ENCODE assay signal across 15 cellular contexts in genomic region chr1:3598522-3599285, GRCh38. TPM values are rescaled to one million over a fixed set of nuclear protein-coding genes. Genes with fewer than 3 reads are reported as not detected.
DNase-seq lines count a peak whose midpoint lies in the region; ATAC-seq, FAIRE-seq and TF ChIP-seq lines count a peak whose summit lies in the region.
"Had no signal": no experiment of that assay in that cellular context is flagged by ENCODE, and none has a peak within 500 bp of the region (broad histone marks: within the 10 kb centered on the region; RNA-seq: fewer than 3 reads in every experiment).

No MANE protein-coding gene starts in this region.

- ATAC-seq in IMR-90 (ENCODE audit: low read depth): no peak

- H3K9me2 ChIP-seq in GM23248 (ENCODE audit: insufficient read depth): no peaks in the 10 kb centered on the region

- H3K36me3 ChIP-seq in CD8-positive, alpha-beta memory T cell (ENCODE audit: insufficient read depth, low read length): no peaks in the 10 kb centered on the region
- H3K36me3 ChIP-seq in IMR-90 (ENCODE audit: control insufficient read depth, insufficient read depth, low read length) (no peaks in the 10 kb centered on the region), H1 (ENCODE audit: control insufficient read depth in 2 of 4, insufficient read depth in 4 of 4, low read length in 3 of 4) (no peaks in the 10 kb centered on the region), GM23248 (ENCODE audit: low read depth) (no peaks in the 10 kb centered on the region)
- H3K36me3 ChIP-seq: right lobe of liver had no signal

- no peak overlapping the region for H3K4ac ChIP-seq in IMR-90 (ENCODE audit: low read depth, low read length)
- H3K4ac ChIP-seq in H1 (replicated peaks; ENCODE audit: insufficient read length, low read depth, low read length): no peak overlapping the region

- H4K20me1 ChIP-seq in IMR-90 (ENCODE audit: insufficient read depth, low read length) (no peaks in the 10 kb centered on the region), H1 (replicated peaks in 1 of 2; ENCODE audit: control insufficient read depth in 1 of 2, insufficient read depth in 2 of 2, low read length in 2 of 2) (no peaks in the 10 kb centered on the region), GM23248 (ENCODE audit: insufficient read depth) (no peaks in the 10 kb centered on the region)

- H2AK9ac ChIP-seq in IMR-90 (replicated peaks; ENCODE audit: low read depth, low read length, poor library complexity): peak overlapping the region; percentile 16

- peaks cover 0 to 4% of the 10 kb centered on the region in 2 donors for H3K27me3 Mint-ChIP-seq in CD8-positive, alpha-beta memory T cell
- no peaks in the 10 kb centered on the region for H3K27me3 Mint-ChIP-seq in neural crest cell (ENCODE audit: low read depth)
- H3K27me3 Mint-ChIP-seq: activated CD4-positive, alpha-beta T cell treated with anti-CD3 and anti-CD28 coated beads, Interleukin-2, amount 10 ng/mL, durations not matched to agents 7 days and 5 days; CD4-positive, CD25-positive, alpha-beta regulatory T cell had no signal

- TF ChIP-seq EP300 in H1 (IDR thresholded peaks at IDR 0.05; ENCODE audit: borderline replicate concordance in 1 of 2, low read depth in 2 of 2, low read length in 2 of 2): no peak

- 23% methylated on average over 9 of the region's 30 CpGs; no CpG with 5 or more reads in 1 of the 2 experiments for WGBS in IMR-90 (ENCODE audit: extremely low coverage in 2 of 2, insufficient read length in 1 of 2), 2 experiments
- WGBS in H1 (ENCODE audit: extremely low coverage in 1 of 2, insufficient coverage in 1 of 2, insufficient read length in 1 of 2, insufficient replicate concordance in 2 of 2, low coverage in 1 of 2, low lambda C conversion rate in 2 of 2, missing lambda C conversion rate in 1 of 2), 2 experiments: 80% methylated on average over 15 of the region's 30 CpGs; no CpG with 5 or more reads in 1 of the 2 experiments
- WGBS in GM23248 (ENCODE audit: low coverage in 1 of 2, low lambda C conversion rate in 2 of 2, missing lambda C conversion rate in 2 of 2), 2 experiments: 53 to 68% methylated on average over 21 to 30 of the region's 30 CpGs

- no TSS peak for BruUV-seq in IMR-90 (replicated peaks; lab: Mats Ljungman, UMichigan)

- peak overlapping the region in 1 of 8 donors; percentile 87 for H3K27ac Mint-ChIP-seq in CD8-positive, alpha-beta memory T cell
- peak overlapping the region; percentile 27 for H3K27ac Mint-ChIP-seq in neural crest cell (ENCODE audit: unreplicated experiment)

- H3K4me2 ChIP-seq in IMR-90 (ENCODE audit: low read depth, low read length): no peak overlapping the region
- H3K4me2 ChIP-seq in H1 (ENCODE audit: insufficient read depth in 1 of 2, low read depth in 2 of 2, low read length in 2 of 2): no peak overlapping the region; a peak in 1 of 4 replicates
- no peak overlapping the region for H3K4me2 ChIP-seq in GM23248 (ENCODE audit: unreplicated experiment)

- no peak overlapping the region for H2BK5ac ChIP-seq in IMR-90 (ENCODE audit: low read depth, low read length, poor library complexity, severe bottlenecking)
- peak overlapping the region; percentile 82; the same call in 1 of the 2 replicates for H2BK5ac ChIP-seq in H1 (ENCODE audit: low read depth, low read length)

- CTCF ChIA-PET in CD8-positive, alpha-beta memory T cell (lab: Charles Lee): interaction anchor here (1.4 to 2.6 kb wide), 2 partner anchors 20 to 70 kb away, joined by 3 to 8 read pairs; no protein-coding TSS in a partner anchor
- CTCF ChIA-PET in IMR-90 (lab: Yijun Ruan, JAX) (no interaction called here), H1 (lab: Charles Lee; ENCODE audit: partially characterized antibody) (interaction anchor here (0.8 to 4.8 kb wide), 8 partner anchors 8 to 126 kb away, joined by 3 to 35 read pairs (median 6); no protein-coding TSS in a partner anchor)

- no peak overlapping the region for H2AFZ ChIP-seq in IMR-90 (replicated peaks; ENCODE audit: low read length, poor library complexity)
- no peak overlapping the region for H2AFZ ChIP-seq in H1 (ENCODE audit: low read length)
- no peak overlapping the region for H2AFZ ChIP-seq in GM23248

- FAIRE-seq in H1 (lab: Jason Lieb, UNC): no peak

- H3K23ac ChIP-seq in IMR-90 (ENCODE audit: low read depth, low read length) (no peak overlapping the region), H1 (ENCODE audit: insufficient read length) (no peak overlapping the region)

- H3K4me1 Mint-ChIP-seq in CD8-positive, alpha-beta memory T cell: peaks cover 14 to 24% (median 15%) of the 10 kb centered on the region in 3 donors
- peaks cover 20% of the 10 kb centered on the region for H3K4me1 Mint-ChIP-seq in neural crest cell

- peak overlapping the region; percentile 50; the same call in 1 of the 2 replicates for H2BK12ac ChIP-seq in H1 (ENCODE audit: low read depth, low read length)

- H3K79me2 ChIP-seq in H1 (ENCODE audit: control insufficient read depth in 1 of 2, insufficient read depth in 2 of 2, low read length in 2 of 2) (no peaks in the 10 kb centered on the region), GM23248 (ENCODE audit: insufficient read depth) (no peaks in the 10 kb centered on the region)

- POLR2A ChIA-PET in CD8-positive, alpha-beta memory T cell (lab: Charles Lee): no interaction called here
- POLR2A ChIA-PET in IMR-90 (lab: Charles Lee; ENCODE audit: unreplicated experiment) (no interaction called here), H1 (lab: Charles Lee; ENCODE audit: partially characterized antibody) (interaction anchor here (0.9 to 2.0 kb wide), 3 partner anchors 9 to 47 kb away, joined by 3 to 8 read pairs (median 4); no protein-coding TSS in a partner anchor)

- H3F3A ChIP-seq in GM23248 (ENCODE audit: insufficient read depth): no peaks in the 10 kb centered on the region

- H3K14ac ChIP-seq in IMR-90 (replicated peaks; ENCODE audit: low read depth, low read length) (no peak overlapping the region), H1 (ENCODE audit: insufficient read length) (no peak overlapping the region)

- no peak overlapping the region for H3K27ac ChIP-seq in CD8-positive, alpha-beta memory T cell (ENCODE audit: low read depth, low read length)
- no peak overlapping the region for H3K27ac ChIP-seq in IMR-90 (ENCODE audit: insufficient read depth, low read length)
- no peak overlapping the region for H3K27ac ChIP-seq in H1 (ENCODE audit: low read depth, low read length)
- no peak overlapping the region for H3K27ac ChIP-seq in GM23248
- H3K27ac ChIP-seq: right lobe of liver had no signal

- no peak for DNase-seq in CD8-positive, alpha-beta memory T cell
- no peak for DNase-seq in IMR-90
- no peak for DNase-seq in H1 (ENCODE audit: low read depth in 1 of 2, low spot score in 2 of 2)
- no peak for DNase-seq in neural crest cell (ENCODE audit: low read depth, low spot score)
- DNase-seq in HuH-7 (ENCODE audit: low spot score): no peak
- DNase-seq in GM23248: no peak
- DNase-seq in Ammon's horn (ENCODE audit: low spot score): no peak
- DNase-seq: activated CD4-positive, alpha-beta T cell treated with anti-CD3 and anti-CD28 coated beads, Interleukin-2, amount 10 ng/mL, durations not matched to agents 7 days and 5 days; CD4-positive, CD25-positive, alpha-beta regulatory T cell; effector CD4-positive, alpha-beta T cell; NCI-H1436 treated with DMSO at 0.1 percent for 48 hours; NCI-H524 treated with DMSO at 0.1 percent for 48 hours; right lobe of liver; stimulated activated naive CD4-positive, alpha-beta T cell had no signal

- H3K9me1 ChIP-seq in IMR-90 (ENCODE audit: insufficient read depth, low read length): no peaks in the 10 kb centered on the region

- H3K9me3 ChIP-seq in CD8-positive, alpha-beta memory T cell (ENCODE audit: low read length): no peaks in the 10 kb centered on the region
- no peaks in the 10 kb centered on the region for H3K9me3 ChIP-seq in IMR-90 (ENCODE audit: control insufficient read depth, insufficient read depth, low read length)
- no peaks in the 10 kb centered on the region for H3K9me3 ChIP-seq in H1 (ENCODE audit: insufficient read depth in 2 of 2, low read depth in 1 of 2, low read length in 1 of 2)
- H3K9me3 ChIP-seq in GM23248 (ENCODE audit: low read depth): no peaks in the 10 kb centered on the region
- H3K9me3 ChIP-seq: right lobe of liver had no signal

- H2BK120ac ChIP-seq in IMR-90 (ENCODE audit: low read depth, low read length) (no peak overlapping the region), H1 (replicated peaks; ENCODE audit: low read depth, low read length) (peak overlapping the region; percentile 72)

- in situ Hi-C loops in IMR-90 (cut with MboI; ENCODE audit: low sequenced_read_pairs): no loop called here
- in situ Hi-C loops in GM23248 (cut with MboI): no loop called here

- H3K4me3 Mint-ChIP-seq in CD8-positive, alpha-beta memory T cell: peak overlapping the region in 4 of 7 donors; percentile 74 to 88 (median 80)
- peak overlapping the region; percentile 44 for H3K4me3 Mint-ChIP-seq in neural crest cell
- H3K4me3 Mint-ChIP-seq: activated CD4-positive, alpha-beta T cell treated with anti-CD3 and anti-CD28 coated beads, Interleukin-2, amount 10 ng/mL, durations not matched to agents 7 days and 5 days had no signal

- H3K18ac ChIP-seq in IMR-90 (ENCODE audit: low read depth, low read length) (no peak overlapping the region), H1 (ENCODE audit: extremely low read depth, low read length) (peak overlapping the region; percentile 11)

- H3K9ac ChIP-seq in IMR-90 (ENCODE audit: low read depth, low read length) (no peak overlapping the region), H1 (replicated peaks in 1 of 4; ENCODE audit: extremely low read depth in 1 of 4, low read depth in 3 of 4, low read length in 3 of 4) (no peak overlapping the region), GM23248 (no peak overlapping the region)

- no peaks in the 10 kb centered on the region for H3K9me3 Mint-ChIP-seq in CD8-positive, alpha-beta memory T cell
- no peaks in the 10 kb centered on the region for H3K9me3 Mint-ChIP-seq in neural crest cell
- H3K9me3 Mint-ChIP-seq: activated CD4-positive, alpha-beta T cell treated with anti-CD3 and anti-CD28 coated beads, Interleukin-2, amount 10 ng/mL, durations not matched to agents 7 days and 5 days; CD4-positive, CD25-positive, alpha-beta regulatory T cell had no signal

- peaks cover 26% of the 10 kb centered on the region for H3K4me1 ChIP-seq in CD8-positive, alpha-beta memory T cell (ENCODE audit: insufficient read depth, low read length)
- H3K4me1 ChIP-seq in IMR-90 (ENCODE audit: control insufficient read depth, insufficient read depth, low read length) (no peaks in the 10 kb centered on the region), H1 (replicated peaks in 1 of 4; ENCODE audit: control insufficient read depth in 3 of 4, insufficient read depth in 4 of 4, low read length in 3 of 4) (peaks cover 0 to 24% (median 19%) of the 10 kb centered on the region in 4 experiments; a peak in 6 of 7 replicates), GM23248 (ENCODE audit: insufficient read depth) (no peaks in the 10 kb centered on the region)
- H3K4me1 ChIP-seq: right lobe of liver had no signal

- H3K36me3 Mint-ChIP-seq in CD8-positive, alpha-beta memory T cell: no peaks in the 10 kb centered on the region
- no peaks in the 10 kb centered on the region for H3K36me3 Mint-ChIP-seq in neural crest cell (ENCODE audit: low read depth)
- H3K36me3 Mint-ChIP-seq: CD4-positive, CD25-positive, alpha-beta regulatory T cell had no signal

- H4K8ac ChIP-seq in IMR-90 (ENCODE audit: low read depth in 2 of 2, low read length in 2 of 2) (no peak overlapping the region), H1 (ENCODE audit: extremely low read depth, insufficient read depth, low read length) (no peak overlapping the region; the same call in 1 of the 2 replicates)

- TF ChIP-seq POLR2A in IMR-90 (IDR thresholded peaks at IDR 0.05; ENCODE audit: low read depth, low read length) (no peak), H1 (IDR thresholded peaks at IDR 0.05; ENCODE audit: control extremely low read depth in 1 of 2, low read depth in 2 of 2, low read length in 2 of 2) (no peak)

- no peak for TF ChIP-seq RAD21 in IMR-90 (IDR thresholded peaks at IDR 0.05; ENCODE audit: low read length)
- TF ChIP-seq RAD21 in H1 (IDR thresholded peaks at IDR 0.05 in 1 of 2, conservative IDR thresholded peaks at IDR 0.05 in 1 of 2; ENCODE audit: low read depth in 2 of 2, low read length in 2 of 2): no peak

- H3K56ac ChIP-seq in IMR-90 (ENCODE audit: extremely low read depth, insufficient read depth, low read length): no peak overlapping the region
- peak overlapping the region; percentile 30 for H3K56ac ChIP-seq in H1 (replicated peaks; ENCODE audit: insufficient read length, low read depth, low read length)

- intact Hi-C loops in IMR-90 (cut with micrococcal nuclease): no loop called here

- no peak overlapping the region for H2BK20ac ChIP-seq in IMR-90 (ENCODE audit: low read depth, low read length)
- no peak overlapping the region for H2BK20ac ChIP-seq in H1 (ENCODE audit: low read length)

- H4K5ac ChIP-seq in IMR-90 (ENCODE audit: low read depth, low read length) (no peak overlapping the region), H1 (ENCODE audit: insufficient read length, low read depth, low read length) (peak overlapping the region; percentile 32)

- H3K79me1 ChIP-seq in IMR-90 (ENCODE audit: low read depth in 1 of 2, low read length in 2 of 2): no peaks in the 10 kb centered on the region
- 0 out of 2 replicates have a peak, but pooled peaks cover 2% of the 10 kb centered on the region for H3K79me1 ChIP-seq in H1 (ENCODE audit: low read depth, low read length)

- H3K27me3 ChIP-seq in CD8-positive, alpha-beta memory T cell (ENCODE audit: insufficient read depth, low read length, poor library complexity, severe bottlenecking): no peaks in the 10 kb centered on the region
- H3K27me3 ChIP-seq in IMR-90 (ENCODE audit: control insufficient read depth, insufficient read depth, low read length): peaks cover 11% of the 10 kb centered on the region
- no peaks in the 10 kb centered on the region for H3K27me3 ChIP-seq in H1 (replicated peaks in 1 of 4; ENCODE audit: control insufficient read depth in 3 of 4, extremely low read depth in 1 of 4, insufficient read depth in 3 of 4, low read length in 3 of 4)
- H3K27me3 ChIP-seq in GM23248 (replicated peaks; ENCODE audit: insufficient read depth): no peaks in the 10 kb centered on the region
- H3K27me3 ChIP-seq: right lobe of liver had no signal

- H4K91ac ChIP-seq in IMR-90 (ENCODE audit: insufficient read depth, low read depth, low read length): no peak overlapping the region
- peak overlapping the region; percentile 85 for H4K91ac ChIP-seq in H1 (replicated peaks; ENCODE audit: insufficient read length, low read length)

- H2BK15ac ChIP-seq in IMR-90 (ENCODE audit: low read depth, low read length) (no peak overlapping the region), H1 (ENCODE audit: low read length) (peak overlapping the region; percentile 88)

- H2AK5ac ChIP-seq in IMR-90 (ENCODE audit: low read depth, low read length) (no peak overlapping the region), H1 (ENCODE audit: low read depth, low read length) (no peak overlapping the region)

- dilution Hi-C loops in IMR-90 (cut with HindIII; ENCODE audit: low sequenced_read_pairs, unreplicated experiment): no loop called here

- no peak overlapping the region for H3K4me3 ChIP-seq in CD8-positive, alpha-beta memory T cell (ENCODE audit: low read length)
- H3K4me3 ChIP-seq in IMR-90 (ENCODE audit: insufficient read depth, low read depth, low read length) (no peak overlapping the region), H1 (ENCODE audit: extremely low read depth in 1 of 4, insufficient read depth in 2 of 4, low read depth in 3 of 4, low read length in 4 of 4) (no peak overlapping the region), GM23248 (no peak overlapping the region)
- H3K4me3 ChIP-seq: right lobe of liver had no signal

- H3K23me2 ChIP-seq in H1 (ENCODE audit: low read depth, low read length): no peaks in the 10 kb centered on the region

- TF ChIP-seq CTCF in IMR-90 (conservative IDR thresholded peaks at IDR 0.05; ENCODE audit: low read depth, low read length) (no peak), H1 (IDR thresholded peaks at IDR 0.05; ENCODE audit: control extremely low read depth in 1 of 3, insufficient read depth in 1 of 3, low read depth in 1 of 3, low read length in 3 of 3) (no peak), neural crest cell (conservative IDR thresholded peaks at IDR 0.05) (no peak)

RNA-seq across cellular contexts. Expression of gene MEGF6, which starts 12.6 kb away (rescaled TPM):
- total RNA-seq in CD8-positive, alpha-beta memory T cell: 10 to 100 TPM; 10.8 to 12.0 TPM
- polyA plus RNA-seq in CD8-positive, alpha-beta memory T cell: 3.4 TPM
- total RNA-seq in IMR-90 (2012; rRNA removed) (0.56 and 0.72 TPM in 2 replicates), neural crest cell (36.7 and 38.8 TPM in 2 replicates)
- polyA plus RNA-seq in IMR-90 (2012; rRNA removed) (4.1 and 5.4 TPM in 2 replicates), H1 (2011; rRNA removed) (4.1 and 9.5 TPM in 2 replicates), GM23248 (2016; fragmentation: Nextera tagmentation; extraction: Ambion mirVana) (37.9 and 39.3 TPM in 2 replicates)
- polyA plus RNA-seq in IMR-90 (2012; cell fraction: cytosol; rRNA removed): 3.4 and 5.5 TPM in 2 replicates
- polyA plus RNA-seq in IMR-90 (2012; cell fraction: nucleus; rRNA removed; ENCODE audit: low replicate concordance): 18.4 and 59.0 TPM in 2 replicates
- 13.2 and 14.8 TPM in 2 replicates for total RNA-seq in H1 (2021; fragmentation: NEBNext Ultra II Directional; extraction: Animal tissue kit (Norgen Biotek cat#: 25700))
- 7.8 TPM for polyA plus RNA-seq in H1 (2011; cell fraction: cytosol; rRNA removed)
- polyA plus RNA-seq in H1 (2011; cell fraction: nucleus; rRNA removed): 88.4 TPM
- 7.4 to 14.6 TPM (median 10.8 TPM) in 4 replicates for polyA plus RNA-seq in H1 (2012, experiment 1 of 2)
- polyA plus RNA-seq in H1 (2012, experiment 2 of 2): 1.4 TPM
- polyA plus RNA-seq in H1 (2013, experiment 1 of 2): 4.9 TPM
- polyA plus RNA-seq in H1 (2013, experiment 2 of 2): 4.4 TPM
- 1.7 and 3.0 TPM in 2 replicates for polyA minus RNA-seq in H1 (2011; rRNA and poly(A)+ RNA removed)
- 9.0 TPM for polyA minus RNA-seq in H1 (2011; cell fraction: cytosol; rRNA and poly(A)+ RNA removed)
- 24.4 TPM for polyA minus RNA-seq in H1 (2011; cell fraction: nucleus; rRNA and poly(A)+ RNA removed)
- total RNA-seq in GM23248 (2014; rRNA removed; shearing (Covaris generic)): 108 and 129 TPM in 2 replicates

RNA-seq across cellular contexts. Expression of gene TPRG1L, which starts 26.1 kb away (rescaled TPM):
- total RNA-seq in CD8-positive, alpha-beta memory T cell: 10 to 100 TPM; 18.9 to 21.1 TPM
- 47.7 TPM for polyA plus RNA-seq in CD8-positive, alpha-beta memory T cell
- total RNA-seq in IMR-90 (2012; rRNA removed) (25.3 and 25.6 TPM in 2 replicates), neural crest cell (14.5 and 14.9 TPM in 2 replicates)
- polyA plus RNA-seq in IMR-90 (2012; rRNA removed) (38.1 and 39.5 TPM in 2 replicates), H1 (2011; rRNA removed) (19.8 and 22.3 TPM in 2 replicates), GM23248 (2016; fragmentation: Nextera tagmentation; extraction: Ambion mirVana) (30.7 and 30.9 TPM in 2 replicates)
- 33.5 and 37.2 TPM in 2 replicates for polyA plus RNA-seq in IMR-90 (2012; cell fraction: cytosol; rRNA removed)
- 11.6 and 15.3 TPM in 2 replicates for polyA plus RNA-seq in IMR-90 (2012; cell fraction: nucleus; rRNA removed; ENCODE audit: low replicate concordance)
- 21.7 and 22.2 TPM in 2 replicates for total RNA-seq in H1 (2021; fragmentation: NEBNext Ultra II Directional; extraction: Animal tissue kit (Norgen Biotek cat#: 25700))
- polyA plus RNA-seq in H1 (2011; cell fraction: cytosol; rRNA removed): 21.1 TPM
- polyA plus RNA-seq in H1 (2011; cell fraction: nucleus; rRNA removed): 10.8 TPM
- 17.4 to 21.5 TPM (median 21.1 TPM) in 4 replicates for polyA plus RNA-seq in H1 (2012, experiment 1 of 2)
- 23.7 TPM for polyA plus RNA-seq in H1 (2012, experiment 2 of 2)
- 13.6 TPM for polyA plus RNA-seq in H1 (2013, experiment 1 of 2)
- 13.7 TPM for polyA plus RNA-seq in H1 (2013, experiment 2 of 2)
- polyA minus RNA-seq in H1 (2011; rRNA and poly(A)+ RNA removed): 15.2 and 19.2 TPM in 2 replicates
- 15.5 TPM for polyA minus RNA-seq in H1 (2011; cell fraction: cytosol; rRNA and poly(A)+ RNA removed)
- 6.6 TPM for polyA minus RNA-seq in H1 (2011; cell fraction: nucleus; rRNA and poly(A)+ RNA removed)
- total RNA-seq in GM23248 (2014; rRNA removed; shearing (Covaris generic)): 27.6 and 30.9 TPM in 2 replicates

RNA-seq across cellular contexts. Expression of gene WRAP73, which starts 51.2 kb away (rescaled TPM):
- 10 to 100 TPM; 26.1 to 30.7 TPM for total RNA-seq in CD8-positive, alpha-beta memory T cell
- 33.8 TPM for polyA plus RNA-seq in CD8-positive, alpha-beta memory T cell
- total RNA-seq in IMR-90 (2012; rRNA removed) (9.2 and 10.8 TPM in 2 replicates), neural crest cell (26.0 and 28.9 TPM in 2 replicates)
- polyA plus RNA-seq in IMR-90 (2012; rRNA removed) (23.6 and 24.4 TPM in 2 replicates), H1 (2011; rRNA removed) (50.7 and 66.4 TPM in 2 replicates), GM23248 (2016; fragmentation: Nextera tagmentation; extraction: Ambion mirVana) (16.3 and 20.2 TPM in 2 replicates)
- polyA plus RNA-seq in IMR-90 (2012; cell fraction: cytosol; rRNA removed): 14.9 and 26.0 TPM in 2 replicates
- polyA plus RNA-seq in IMR-90 (2012; cell fraction: nucleus; rRNA removed; ENCODE audit: low replicate concordance): 70.7 and 108 TPM in 2 replicates
- 29.7 and 30.3 TPM in 2 replicates for total RNA-seq in H1 (2021; fragmentation: NEBNext Ultra II Directional; extraction: Animal tissue kit (Norgen Biotek cat#: 25700))
- polyA plus RNA-seq in H1 (2011; cell fraction: cytosol; rRNA removed): 54.2 TPM
- 183 TPM for polyA plus RNA-seq in H1 (2011; cell fraction: nucleus; rRNA removed)
- 29.1 to 37.1 TPM (median 32.3 TPM) in 4 replicates for polyA plus RNA-seq in H1 (2012, experiment 1 of 2)
- polyA plus RNA-seq in H1 (2012, experiment 2 of 2): 26.5 TPM
- polyA plus RNA-seq in H1 (2013, experiment 1 of 2): 23.2 TPM
- 21.4 TPM for polyA plus RNA-seq in H1 (2013, experiment 2 of 2)
- polyA minus RNA-seq in H1 (2011; rRNA and poly(A)+ RNA removed): 32.3 and 34.3 TPM in 2 replicates
- 25.3 TPM for polyA minus RNA-seq in H1 (2011; cell fraction: cytosol; rRNA and poly(A)+ RNA removed)
- 44.8 TPM for polyA minus RNA-seq in H1 (2011; cell fraction: nucleus; rRNA and poly(A)+ RNA removed)
- 15.7 and 16.9 TPM in 2 replicates for total RNA-seq in GM23248 (2014; rRNA removed; shearing (Covaris generic))

RNA-seq across cellular contexts. Expression of gene TP73, which starts 53.6 kb away (rescaled TPM):
- under 1 TPM; 0.49 to 0.63 TPM for total RNA-seq in CD8-positive, alpha-beta memory T cell
- 0.20 TPM for polyA plus RNA-seq in CD8-positive, alpha-beta memory T cell
- total RNA-seq in IMR-90 (2012; rRNA removed) (not detected in 2 replicates), neural crest cell (1.5 and 2.1 TPM in 2 replicates)
- polyA plus RNA-seq in IMR-90 (2012; rRNA removed) (0.10 TPM in 1 of 2 replicates, not detected in the other), H1 (2011; rRNA removed) (2.6 and 4.2 TPM in 2 replicates), GM23248 (2016; fragmentation: Nextera tagmentation; extraction: Ambion mirVana) (0.08 TPM in 1 of 2 replicates, not detected in the other)
- 0.03 TPM in 1 of 2 replicates, not detected in the other for polyA plus RNA-seq in IMR-90 (2012; cell fraction: cytosol; rRNA removed)
- 0.10 and 0.16 TPM in 2 replicates for polyA plus RNA-seq in IMR-90 (2012; cell fraction: nucleus; rRNA removed; ENCODE audit: low replicate concordance)
- total RNA-seq in H1 (2021; fragmentation: NEBNext Ultra II Directional; extraction: Animal tissue kit (Norgen Biotek cat#: 25700)): 2.9 and 3.1 TPM in 2 replicates
- 1.3 TPM for polyA plus RNA-seq in H1 (2011; cell fraction: cytosol; rRNA removed)
- polyA plus RNA-seq in H1 (2011; cell fraction: nucleus; rRNA removed): 8.4 TPM
- 1.2 to 3.8 TPM (median 2.8 TPM) in 4 replicates for polyA plus RNA-seq in H1 (2012, experiment 1 of 2)
- polyA plus RNA-seq in H1 (2012, experiment 2 of 2): 1.3 TPM
- polyA plus RNA-seq in H1 (2013, experiment 1 of 2): 2.1 TPM
- polyA plus RNA-seq in H1 (2013, experiment 2 of 2): 2.3 TPM
- 1.9 and 3.5 TPM in 2 replicates for polyA minus RNA-seq in H1 (2011; rRNA and poly(A)+ RNA removed)
- 3.4 TPM for polyA minus RNA-seq in H1 (2011; cell fraction: cytosol; rRNA and poly(A)+ RNA removed)
- 6.7 TPM for polyA minus RNA-seq in H1 (2011; cell fraction: nucleus; rRNA and poly(A)+ RNA removed)
- not detected in 2 replicates for total RNA-seq in GM23248 (2014; rRNA removed; shearing (Covaris generic))
- total RNA-seq: CD4-positive, CD25-positive, alpha-beta regulatory T cell; RPMI7951 had no signal
